Comparison of ENCODE assay signal across 8 cellular contexts in the genomic region with DNA sequence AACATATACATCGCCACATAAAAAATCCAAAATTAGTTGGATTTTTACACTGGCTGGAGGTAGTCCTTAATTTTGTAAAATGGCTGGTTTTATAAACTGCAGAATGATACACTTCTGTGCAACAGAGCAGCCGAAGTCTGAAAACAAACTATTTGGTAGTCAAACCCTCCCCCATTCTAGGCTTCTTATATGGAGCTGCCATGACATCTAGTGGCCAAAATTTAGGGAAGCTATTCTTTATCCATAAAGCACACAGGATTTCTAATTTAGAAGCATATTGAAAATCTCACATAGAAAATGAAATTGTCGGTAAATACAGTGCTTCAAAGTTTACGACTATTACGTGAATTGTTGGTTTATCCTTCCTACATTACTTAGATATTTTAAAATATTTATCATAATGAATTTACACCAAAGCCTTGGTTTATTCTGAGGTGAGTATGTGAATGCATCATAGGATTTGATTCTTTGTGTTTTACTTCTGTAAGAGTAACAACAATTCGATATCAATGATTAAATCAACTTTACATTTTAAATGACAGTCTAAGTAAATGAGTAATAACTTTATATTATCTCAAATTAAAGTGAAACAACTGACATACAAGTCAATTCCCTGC.
DNase-seq lines count a peak whose midpoint lies in the region; ATAC-seq and TF ChIP-seq lines count a peak whose summit lies in the region.

No MANE protein-coding gene starts in this region.

- H3K27me3 ChIP-seq in BJ (ENCODE audit: control insufficient read depth, insufficient read depth, low read length), result 0 out of 2 replicates have a peak, but pooled peaks cover 1% of the 10 kb centered on the region

- peak; percentile 70 for TF ChIP-seq CTCF in BJ (IDR thresholded peaks at IDR 0.05; ENCODE audit: insufficient read depth, low read depth, low read length)

- ATAC-seq in GM18499 (IDR thresholded peaks at IDR 0.05; ENCODE audit: insufficient read depth, unreplicated experiment) (peak; percentile 76), HG03060 (IDR thresholded peaks at IDR 0.05; ENCODE audit: low read depth, unreplicated experiment) (peak; percentile 81)

- H3K4me3 ChIP-seq in BJ (ENCODE audit: low read depth, low read length), result no peak overlapping the region

- CTCF ChIA-PET in BJ (lab: Yijun Ruan, JAX), result interaction anchor here (0.7 to 2.5 kb wide), 10 partner anchors 9 to 390 kb away, joined by 3 to 13 read pairs (median 4); no protein-coding TSS in a partner anchor

- POLR2A ChIA-PET in BJ (lab: Charles Lee), result no interaction called here

- DNase-seq in BJ (ENCODE audit: low read depth), result no peak
- peak; percentile 82 for DNase-seq in NCI-H82 (lab: John Stamatoyannopoulos, UW)
- peak; percentile 79 for DNase-seq in dedifferentiated amniotic fluid mesenchymal stem cell (ENCODE audit: extremely low spot score)
- peak; percentile 76 for DNase-seq in midbrain (lab: John Stamatoyannopoulos, UW)
- DNase-seq in 8988T, result no peak
- DNase-seq in stimulated activated CD4-positive, alpha-beta T cell treated with anti-CD3 and anti-CD28 coated beads, Interleukin-12 subunit alpha, Interleukin-12 subunit beta, amount 100 ng/mL, for 4 hours, result no peak

- no peaks in the 10 kb centered on the region for H3K36me3 ChIP-seq in BJ (ENCODE audit: control insufficient read depth, insufficient read depth, low read length)

Comparison
In these comparisons a context has a peak if more than half of its experiments do, and no peak if none do; other contexts are left out.
1. DNase-seq: peak in NCI-H82 (single experiment), dedifferentiated amniotic fluid mesenchymal stem cell (single experiment) and midbrain (single experiment); none in BJ (single experiment), 8988T (single experiment) and stimulated activated CD4-positive, alpha-beta T cell treated with anti-CD3 and anti-CD28 coated beads, Interleukin-12 subunit alpha, Interleukin-12 subunit beta, amount 100 ng/mL, for 4 hours (single experiment).